ENCODE assay signal across 8 cellular contexts in genomic region chr12:6226002-6226700, GRCh38. TPM values are rescaled to one million over a fixed set of nuclear protein-coding genes. Genes with fewer than 3 reads are reported as not detected.
DNase-seq lines count a peak whose midpoint lies in the region; ATAC-seq and TF ChIP-seq lines count a peak whose summit lies in the region.

No MANE protein-coding gene starts in this region.

- H3K4me3 ChIP-seq in NB4 (ENCODE audit: low read depth, low read length) (no peak overlapping the region), dorsolateral prefrontal cortex (peak overlapping the region in 32 of 59 donors; percentile 1 to 48 (median 22)), lung (no peak overlapping the region)

- no peak overlapping the region for H3K27ac Mint-ChIP-seq in Calu3 (ENCODE audit: unreplicated experiment)

- no peak for TF ChIP-seq POLR2A in NB4 (IDR thresholded peaks at IDR 0.05; ENCODE audit: extremely low read depth, insufficient read length)

- WGBS in lung, 2 donors: 25 to 42% methylated on average over 12 of the region's 12 CpGs

- no peaks in the 10 kb centered on the region for H3K9me3 Mint-ChIP-seq in Calu3 (ENCODE audit: low read depth, unreplicated experiment)

- H3K9me3 ChIP-seq in lung (ENCODE audit: control insufficient read depth in 2 of 2, insufficient read depth in 1 of 2, low read length in 1 of 2): no peaks in the 10 kb centered on the region

- no peak for ATAC-seq in lung (ENCODE audit: insufficient read depth, low FRiP score)

- no TSS peak for BruUV-seq in Calu3 (replicated peaks; lab: Mats Ljungman, UMichigan)

- H3K27ac ChIP-seq in dorsolateral prefrontal cortex (peak overlapping the region; percentile 74 to 100 (median 97)), lung (ENCODE audit: low read depth in 1 of 2, low read length in 1 of 2) (peak overlapping the region; percentile 81 to 93), substantia nigra (ENCODE audit: low read depth, low read length, poor library complexity, severe bottlenecking) (peak overlapping the region; percentile 96)

- H3K4me3 Mint-ChIP-seq in Calu3 (ENCODE audit: low read depth, unreplicated experiment): no peak overlapping the region

- H3K27me3 ChIP-seq in dorsolateral prefrontal cortex (no peaks in the 10 kb centered on the region), lung (ENCODE audit: control insufficient read depth, insufficient read depth) (no peaks in the 10 kb centered on the region)

- intact Hi-C loops in dorsolateral prefrontal cortex (cut with DNase I) (no loop called here), Calu3 (cut with micrococcal nuclease; ENCODE audit: unreplicated experiment) (no loop called here)

- no peaks in the 10 kb centered on the region for H3K27me3 Mint-ChIP-seq in Calu3 (ENCODE audit: unreplicated experiment)

- CTCF ChIA-PET in Calu3 (lab: Charles Lee): no interaction called here

- H3K4me1 Mint-ChIP-seq in Calu3 (ENCODE audit: low read depth, unreplicated experiment): peaks cover 13% of the 10 kb centered on the region

- H3K36me3 Mint-ChIP-seq in Calu3 (ENCODE audit: insufficient read depth, unreplicated experiment): peaks cover 25% of the 10 kb centered on the region

- no peak for TF ChIP-seq CTCF in NB4 (IDR thresholded peaks at IDR 0.05; ENCODE audit: low read depth, low read length)
- peak in 1 of 56 donors; percentile 3 for TF ChIP-seq CTCF in dorsolateral prefrontal cortex (IDR thresholded peaks at IDR 0.05 in 54 of 56, conservative IDR thresholded peaks at IDR 0.05 in 2 of 56; ENCODE audit: low read depth in 1 of 56, partially characterized antibody in 56 of 56)
- TF ChIP-seq CTCF in lung (IDR thresholded peaks at IDR 0.05; ENCODE audit: control extremely low read depth, extremely low read depth): no peak
- no peak for TF ChIP-seq CTCF in Calu3 (IDR thresholded peaks at IDR 0.05; ENCODE audit: unreplicated experiment)

- DNase-seq in NB4 (ENCODE audit: low read depth) (peak; percentile 83), dorsolateral prefrontal cortex (peak in 8 of 10 donors; percentile 68 to 81 (median 72)), lung (ENCODE audit: low spot score) (no peak), substantia nigra (lab: John Stamatoyannopoulos, UW) (peak in 33 of 49 donors; percentile 25 to 78 (median 59)), Calu3 (no peak), T1000 (lab: John Stamatoyannopoulos, UW) (no peak), NCI-H510A (lab: John Stamatoyannopoulos, UW) (no peak), dedifferentiated amniotic fluid mesenchymal stem cell (ENCODE audit: extremely low spot score) (no peak)

- peaks cover 17 to 36% of the 10 kb centered on the region in 2 donors for H3K4me1 ChIP-seq in lung (ENCODE audit: control insufficient read depth in 2 of 2, insufficient read depth in 2 of 2, low read length in 2 of 2)

- H3K36me3 ChIP-seq in lung (ENCODE audit: control insufficient read depth in 2 of 2, insufficient read depth in 2 of 2, low read length in 2 of 2): peaks cover 0 to 15% of the 10 kb centered on the region in 2 donors

RNA-seq across cellular contexts. Expression of gene CD9, which starts 26.0 kb away (rescaled TPM):
- 100 to 1,000 TPM in 60 of 120 experiments, 10 to 100 TPM in 60; 29.3 to 364 (median 99.0) TPM for total RNA-seq in dorsolateral prefrontal cortex
- total RNA-seq in lung: 100 to 1,000 TPM; 240 to 406 TPM
- 100 to 1,000 TPM; 352 to 425 TPM for polyA plus RNA-seq in lung
- total RNA-seq in Calu3 (2022): 124 and 128 TPM in 2 replicates

Comparison
In these comparisons a context has a peak if more than half of its experiments do, and no peak if none do; other contexts are left out.
1. DNase-seq: peak in NB4 (single experiment), dorsolateral prefrontal cortex (8 of 10) and substantia nigra (33 of 49); none in lung (single experiment), Calu3 (single experiment), T1000 (single experiment), NCI-H510A (single experiment) and dedifferentiated amniotic fluid mesenchymal stem cell (single experiment).
2. H3K4me3 ChIP-seq: peak in dorsolateral prefrontal cortex (32 of 59); none in NB4 (single experiment) and lung (single experiment).
3. Peak in every context shown above with its lines, with median percentiles within 50 percentile points of each other: H3K27ac ChIP-seq.